Comparison of ENCODE assay signal across 39 cellular contexts in genomic region chr11:112114460-112114859, GRCh38. TPM values are rescaled to one million over a fixed set of nuclear protein-coding genes. Genes with fewer than 3 reads are reported as not detected.
"Had no signal": no experiment of that assay in that cellular context is flagged by ENCODE, and none has a peak within 500 bp of the region (broad histone marks: within the 10 kb centered on the region; RNA-seq: fewer than 3 reads in every experiment).

No MANE protein-coding gene starts in this region.

- H3K27ac Mint-ChIP-seq: activated naive CD4-positive, alpha-beta T cell treated with anti-CD3 and anti-CD28 coated beads for 36 hours; activated naive CD4-positive, alpha-beta T cell treated with anti-CD3 and anti-CD28 coated beads, Interleukin-2, amount 10 ng/mL, durations not matched to agents 7 days and 5 days; activated naive CD4-positive, alpha-beta T cell treated with anti-CD3 and anti-CD28 coated beads, Interleukin-2, amount 50 U/mL, for 24 hours; activated naive CD4-positive, alpha-beta T cell treated with anti-CD3 and anti-CD28 coated beads, Interleukin-2, amount 50 U/mL, for 72 hours; activated naive CD8-positive, alpha-beta T cell; activated naive CD8-positive, alpha-beta T cell treated with anti-CD3 and anti-CD28 coated beads for 36 hours; activated naive CD8-positive, alpha-beta T cell treated with anti-CD3 and anti-CD28 coated beads, Interleukin-2, amount 10 ng/mL, durations not matched to agents 7 days and 5 days; activated naive CD8-positive, alpha-beta T cell treated with anti-CD3 and anti-CD28 coated beads, Interleukin-2, amount 50 U/mL, for 24 hours; activated T-cell treated with anti-CD3 and anti-CD28 coated beads, Interleukin-2, amount 50 U/mL, for 24 hours; activated T-cell treated with anti-CD3 and anti-CD28 coated beads, Interleukin-2, amount 50 U/mL, for 72 hours; activated T-helper 1 cell treated with anti-CD3 and anti-CD28 coated beads, Interleukin-12 subunit alpha, Interleukin-12 subunit beta, Interleukin-2, Interleukin-4 antibody, amounts not matched to agents 30 ng/mL and 10 ng/mL and 1 ng/mL, durations not matched to agents 14 hours and 24 hours and 36 hours; activated T-helper 17 cell treated with anti-CD3 and anti-CD28 coated beads, Interleukin-2, amount 50 U/mL, for 72 hours; activated T-helper 2 cell treated with anti-CD3 and anti-CD28 coated beads, Interferon-gamma antibody, Interleukin-2, Interleukin-4, amounts not matched to agents 10 μg/mL and 5 μg/mL and 100 μg/mL, durations not matched to agents 14 hours and 24 hours and 36 hours; brain had no signal

- DNase-seq: activated effector memory CD4-positive, alpha-beta T cell treated with anti-CD3 and anti-CD28 coated beads, Interleukin-2, amount 50 U/mL, for 16 hours; activated effector memory CD4-positive, alpha-beta T cell treated with Interleukin-2 at 50 U/mL for 16 hours; activated gamma-delta T cell; activated gamma-delta T cell treated with Interleukin-2 at 50 U/mL for 16 hours; activated naive CD4-positive, alpha-beta T cell; activated naive CD4-positive, alpha-beta T cell treated with anti-CD3 and anti-CD28 coated beads for 36 hours; activated naive CD4-positive, alpha-beta T cell treated with anti-CD3 and anti-CD28 coated beads, Interleukin-2, amount 10 ng/mL, durations not matched to agents 7 days and 5 days; activated naive CD4-positive, alpha-beta T cell treated with anti-CD3 and anti-CD28 coated beads, Interleukin-2, amount 50 U/mL, for 16 hours; activated naive CD4-positive, alpha-beta T cell treated with Interleukin-2 at 50 U/mL for 16 hours; activated naive CD8-positive, alpha-beta T cell treated with anti-CD3 and anti-CD28 coated beads for 36 hours; activated naive CD8-positive, alpha-beta T cell treated with anti-CD3 and anti-CD28 coated beads, Interleukin-2, amount 10 ng/mL, durations not matched to agents 7 days and 5 days; activated naive CD8-positive, alpha-beta T cell treated with anti-CD3 and anti-CD28 coated beads, Interleukin-2, amount 50 U/mL, for 24 hours; activated T-cell treated with anti-CD3 and anti-CD28 coated beads, Interleukin-2, amount 50 U/mL, for 1 hour; activated T-cell treated with anti-CD3 and anti-CD28 coated beads, Interleukin-2, amount 50 U/mL, for 24 hours; activated T-cell treated with anti-CD3 and anti-CD28 coated beads, Interleukin-2, amount 50 U/mL, for 4 hours; activated T-cell treated with anti-CD3 and anti-CD28 coated beads, Interleukin-2, amount 50 U/mL, for 48 hours; activated T-cell treated with anti-CD3 and anti-CD28 coated beads, Interleukin-2, amount 50 U/mL, for 72 hours; adrenal gland; amygdala; anterior cingulate cortex; aorta; body of pancreas; brain microvascular endothelial cell; caudate nucleus; central memory CD4-positive, alpha-beta T cell; cerebellar nuclear complex had no signal

- ATAC-seq: activated naive CD4-positive, alpha-beta T cell treated with anti-CD3 and anti-CD28 coated beads, Interleukin-2, amount 50 U/mL, for 72 hours; activated naive CD8-positive, alpha-beta T cell treated with anti-CD3 and anti-CD28 coated beads, Interleukin-2, amount 50 U/mL, for 24 hours; activated T-cell treated with anti-CD3 and anti-CD28 coated beads, Interleukin-2, amount 50 U/mL, for 4 hours; activated T-cell treated with anti-CD3 and anti-CD28 coated beads, Interleukin-2, amount 50 U/mL, for 72 hours; activated T-helper 17 cell treated with anti-CD3 and anti-CD28 coated beads, Interleukin-2, amount 50 U/mL, for 72 hours; body of pancreas had no signal

- H3K36me3 ChIP-seq: adrenal gland, ascending aorta, brain microvascular endothelial cell, breast epithelium, cardiac muscle cell had no signal

- H3K9me3 Mint-ChIP-seq: activated naive CD4-positive, alpha-beta T cell treated with anti-CD3 and anti-CD28 coated beads for 36 hours; activated naive CD4-positive, alpha-beta T cell treated with anti-CD3 and anti-CD28 coated beads, Interleukin-2, amount 10 ng/mL, durations not matched to agents 7 days and 5 days; activated naive CD4-positive, alpha-beta T cell treated with anti-CD3 and anti-CD28 coated beads, Interleukin-2, amount 50 U/mL, for 24 hours; activated naive CD4-positive, alpha-beta T cell treated with anti-CD3 and anti-CD28 coated beads, Interleukin-2, amount 50 U/mL, for 72 hours; activated naive CD8-positive, alpha-beta T cell treated with anti-CD3 and anti-CD28 coated beads for 36 hours; activated naive CD8-positive, alpha-beta T cell treated with anti-CD3 and anti-CD28 coated beads, Interleukin-2, amount 10 ng/mL, durations not matched to agents 7 days and 5 days; activated naive CD8-positive, alpha-beta T cell treated with anti-CD3 and anti-CD28 coated beads, Interleukin-2, amount 50 U/mL, for 24 hours; activated T-cell treated with anti-CD3 and anti-CD28 coated beads, Interleukin-2, amount 50 U/mL, for 24 hours; activated T-cell treated with anti-CD3 and anti-CD28 coated beads, Interleukin-2, amount 50 U/mL, for 4 hours; activated T-cell treated with anti-CD3 and anti-CD28 coated beads, Interleukin-2, amount 50 U/mL, for 72 hours; activated T-helper 1 cell treated with anti-CD3 and anti-CD28 coated beads, Interleukin-12 subunit alpha, Interleukin-12 subunit beta, Interleukin-2, Interleukin-4 antibody, amounts not matched to agents 30 ng/mL and 10 ng/mL and 1 ng/mL, durations not matched to agents 14 hours and 24 hours and 36 hours; activated T-helper 17 cell treated with anti-CD3 and anti-CD28 coated beads, Interleukin-2, amount 50 U/mL, for 72 hours; activated T-helper 2 cell treated with anti-CD3 and anti-CD28 coated beads, Interferon-gamma antibody, Interleukin-2, Interleukin-4, amounts not matched to agents 10 μg/mL and 5 μg/mL and 100 μg/mL, durations not matched to agents 14 hours and 24 hours and 36 hours; brain; central memory CD8-positive, alpha-beta T cell had no signal

- H3K4me3 ChIP-seq: adrenal gland, body of pancreas, breast epithelium, cardiac muscle cell had no signal

- H3K9me3 ChIP-seq: adrenal gland, ascending aorta, body of pancreas, breast epithelium had no signal

- H3K27ac ChIP-seq: adrenal gland, ascending aorta, body of pancreas, brain microvascular endothelial cell, breast epithelium, cardiac muscle cell had no signal

- H3K4me1 Mint-ChIP-seq: activated T-helper 17 cell treated with anti-CD3 and anti-CD28 coated beads, Interleukin-2, amount 50 U/mL, for 72 hours; brain; central memory CD8-positive, alpha-beta T cell had no signal

- H3K4me1 ChIP-seq: adrenal gland, breast epithelium had no signal

- H3K36me3 Mint-ChIP-seq: activated naive CD4-positive, alpha-beta T cell treated with anti-CD3 and anti-CD28 coated beads, Interleukin-2, amount 10 ng/mL, durations not matched to agents 7 days and 5 days; activated naive CD4-positive, alpha-beta T cell treated with anti-CD3 and anti-CD28 coated beads, Interleukin-2, amount 50 U/mL, for 72 hours; activated naive CD8-positive, alpha-beta T cell treated with anti-CD3 and anti-CD28 coated beads for 36 hours had no signal

- H3K27me3 ChIP-seq: adrenal gland, ascending aorta, body of pancreas, brain microvascular endothelial cell, breast epithelium, cardiac muscle cell had no signal

- H3K27me3 Mint-ChIP-seq: activated naive CD4-positive, alpha-beta T cell treated with anti-CD3 and anti-CD28 coated beads, Interleukin-2, amount 10 ng/mL, durations not matched to agents 7 days and 5 days; activated naive CD4-positive, alpha-beta T cell treated with anti-CD3 and anti-CD28 coated beads, Interleukin-2, amount 50 U/mL, for 24 hours; activated naive CD8-positive, alpha-beta T cell; activated naive CD8-positive, alpha-beta T cell treated with anti-CD3 and anti-CD28 coated beads for 36 hours; activated naive CD8-positive, alpha-beta T cell treated with anti-CD3 and anti-CD28 coated beads, Interleukin-2, amount 10 ng/mL, durations not matched to agents 7 days and 5 days; activated naive CD8-positive, alpha-beta T cell treated with anti-CD3 and anti-CD28 coated beads, Interleukin-2, amount 50 U/mL, for 24 hours; activated T-cell treated with anti-CD3 and anti-CD28 coated beads, Interleukin-2, amount 50 U/mL, for 24 hours; activated T-helper 17 cell treated with anti-CD3 and anti-CD28 coated beads, Interleukin-2, amount 50 U/mL, for 72 hours; central memory CD8-positive, alpha-beta T cell had no signal

- H3K4me3 Mint-ChIP-seq: activated naive CD4-positive, alpha-beta T cell treated with anti-CD3 and anti-CD28 coated beads for 36 hours; activated naive CD4-positive, alpha-beta T cell treated with anti-CD3 and anti-CD28 coated beads, Interleukin-2, amount 10 ng/mL, durations not matched to agents 7 days and 5 days; activated naive CD4-positive, alpha-beta T cell treated with anti-CD3 and anti-CD28 coated beads, Interleukin-2, amount 50 U/mL, for 24 hours; activated naive CD8-positive, alpha-beta T cell; activated naive CD8-positive, alpha-beta T cell treated with anti-CD3 and anti-CD28 coated beads for 36 hours; activated naive CD8-positive, alpha-beta T cell treated with anti-CD3 and anti-CD28 coated beads, Interleukin-2, amount 10 ng/mL, durations not matched to agents 7 days and 5 days; activated naive CD8-positive, alpha-beta T cell treated with anti-CD3 and anti-CD28 coated beads, Interleukin-2, amount 50 U/mL, for 24 hours; activated T-cell treated with anti-CD3 and anti-CD28 coated beads, Interleukin-2, amount 50 U/mL, for 24 hours; activated T-cell treated with anti-CD3 and anti-CD28 coated beads, Interleukin-2, amount 50 U/mL, for 4 hours; activated T-cell treated with anti-CD3 and anti-CD28 coated beads, Interleukin-2, amount 50 U/mL, for 72 hours; activated T-helper 1 cell treated with anti-CD3 and anti-CD28 coated beads, Interleukin-12 subunit alpha, Interleukin-12 subunit beta, Interleukin-2, Interleukin-4 antibody, amounts not matched to agents 30 ng/mL and 10 ng/mL and 1 ng/mL, durations not matched to agents 14 hours and 24 hours and 36 hours; activated T-helper 17 cell treated with anti-CD3 and anti-CD28 coated beads, Interleukin-2, amount 50 U/mL, for 72 hours; brain; central memory CD8-positive, alpha-beta T cell had no signal

- FAIRE-seq: astrocyte, bronchial epithelial cell had no signal

RNA-seq across cellular contexts. Expression of gene PIH1D2, which starts 40.6 kb away (rescaled TPM):
- total RNA-seq: ascending aorta had no signal

RNA-seq across cellular contexts. Expression of gene IL18, which starts 49.4 kb away (rescaled TPM):
- total RNA-seq: activated naive CD4-positive, alpha-beta T cell treated with anti-CD3 and anti-CD28 coated beads for 36 hours; activated naive CD4-positive, alpha-beta T cell treated with anti-CD3 and anti-CD28 coated beads, Interleukin-2, amount 50 U/mL, for 72 hours; activated T-cell treated with anti-CD3 and anti-CD28 coated beads, Interleukin-2, amount 50 U/mL, for 4 hours; activated T-helper 17 cell treated with anti-CD3 and anti-CD28 coated beads, Interleukin-2, amount 50 U/mL, for 72 hours had no signal
